ENCODE assay signal across 17 cellular contexts in genomic region chr4:7344650-7345049, GRCh38.
A peak's percentile ranks its signal among the peaks of the same experiment; 100 is the strongest.
DNase-seq lines count a peak whose midpoint lies in the region; ATAC-seq, FAIRE-seq and TF ChIP-seq lines count a peak whose summit lies in the region.
"Had no signal": no experiment of that assay in that cellular context is flagged by ENCODE, and none has a peak within 500 bp of the region (broad histone marks: within the 10 kb centered on the region; RNA-seq: fewer than 3 reads in every experiment).

No MANE protein-coding gene starts in this region.

- no peak overlapping the region for H3K23ac ChIP-seq in neuronal stem cell (ENCODE audit: low read depth, low read length, poor library complexity)

- H3K4me2 ChIP-seq in astrocyte (ENCODE audit: low read length) (peak overlapping the region; percentile 32), neuronal stem cell (ENCODE audit: insufficient read depth, low read length, poor library complexity, severe bottlenecking) (no peak overlapping the region)
- H3K4me2 ChIP-seq: BLaER1 treated with 17β-estradiol and CSF1 and Interleukin-3, amounts not matched to agents 10 nM and 100 nM had no signal

- H3K27ac ChIP-seq in HUES64 (ENCODE audit: low read depth, low read length) = no peak overlapping the region
- H3K27ac ChIP-seq in astrocyte (ENCODE audit: low read depth, low read length) = no peak overlapping the region
- H3K27ac ChIP-seq in neuronal stem cell (replicated peaks; ENCODE audit: low read length) = no peak overlapping the region
- no peak overlapping the region for H3K27ac ChIP-seq in upper lobe of left lung
- H3K27ac ChIP-seq: BLaER1 treated with 17β-estradiol and CSF1 and Interleukin-3, amounts not matched to agents 10 nM and 100 nM had no signal

- no peak overlapping the region for H3K4ac ChIP-seq in neuronal stem cell (ENCODE audit: low read length)

- no peak overlapping the region for H2BK5ac ChIP-seq in neuronal stem cell (ENCODE audit: low read length)

- H3K18ac ChIP-seq in neuronal stem cell (ENCODE audit: low read length) = no peak overlapping the region

- H4K91ac ChIP-seq in neuronal stem cell (ENCODE audit: low read depth, low read length, poor library complexity) = no peak overlapping the region

- H3K4me1 ChIP-seq in HUES64 (ENCODE audit: insufficient read depth, low read length) (no peaks in the 10 kb centered on the region), astrocyte (ENCODE audit: insufficient read depth, low read length) (peaks cover 18% of the 10 kb centered on the region), neuronal stem cell (ENCODE audit: control insufficient read depth in 2 of 2, insufficient read depth in 1 of 2, low read depth in 1 of 2, low read length in 2 of 2) (peaks cover 0 to 4% of the 10 kb centered on the region in 2 donors), upper lobe of left lung (peaks cover 0 to 7% (median 3%) of the 10 kb centered on the region in 4 donors)
- H3K4me1 ChIP-seq: HAP-1 had no signal

- H3K4me3 ChIP-seq in HUES64 (ENCODE audit: low read length) = no peak overlapping the region
- no peak overlapping the region for H3K4me3 ChIP-seq in astrocyte (ENCODE audit: insufficient read depth, low read depth, low read length)
- H3K4me3 ChIP-seq in neuronal stem cell (ENCODE audit: low read length in 2 of 2) = no peak overlapping the region
- no peak overlapping the region for H3K4me3 ChIP-seq in upper lobe of left lung
- H3K4me3 ChIP-seq: BLaER1 treated with 17β-estradiol and CSF1 and Interleukin-3, amounts not matched to agents 10 nM and 100 nM; HAP-1; K562 had no signal

- TF ChIP-seq EP300 in upper lobe of left lung (IDR thresholded peaks at IDR 0.05) = no peak

- H3K4me1 Mint-ChIP-seq in astrocyte (ENCODE audit: low read depth, unreplicated experiment) = peaks cover 22% of the 10 kb centered on the region

- no peak overlapping the region for H2AK5ac ChIP-seq in neuronal stem cell (ENCODE audit: low read depth, low read length)

- FAIRE-seq in astrocyte (lab: Jason Lieb, UNC) = no peak
- FAIRE-seq: A204.1, GM19239, H1, K562 had no signal

- peaks cover 2% of the 10 kb centered on the region for H3K36me3 Mint-ChIP-seq in astrocyte (ENCODE audit: low read depth, unreplicated experiment)
- H3K36me3 Mint-ChIP-seq: CD8-positive, alpha-beta T cell had no signal

- no peak overlapping the region for H2BK120ac ChIP-seq in neuronal stem cell (ENCODE audit: low read depth, low read length)

- TF ChIP-seq CTCF in astrocyte (IDR thresholded peaks at IDR 0.05; ENCODE audit: insufficient read depth, low read depth, low read length) (no peak), upper lobe of left lung (IDR thresholded peaks at IDR 0.05) (no peak)

- H3K9ac ChIP-seq in HUES64 (ENCODE audit: low read depth, low read length) = peak overlapping the region; percentile 31; the same call in 1 of the 2 replicates
- H3K9ac ChIP-seq in astrocyte (ENCODE audit: low read length) = peak overlapping the region; percentile 31
- no peak overlapping the region for H3K9ac ChIP-seq in neuronal stem cell (ENCODE audit: low read depth, low read length, poor library complexity)
- H3K9ac ChIP-seq: BLaER1 treated with 17β-estradiol and CSF1 and Interleukin-3, amounts not matched to agents 10 nM and 100 nM had no signal

- H3K27me3 ChIP-seq in HUES64 (ENCODE audit: insufficient read depth, low read length) (no peaks in the 10 kb centered on the region), astrocyte (ENCODE audit: insufficient read depth, low read length) (no peaks in the 10 kb centered on the region), neuronal stem cell (ENCODE audit: control insufficient read depth in 3 of 3, insufficient read depth in 3 of 3, low read depth in 1 of 3, low read length in 3 of 3) (no peaks in the 10 kb centered on the region), upper lobe of left lung (no peaks in the 10 kb centered on the region)
- H3K27me3 ChIP-seq: BLaER1 treated with 17β-estradiol and CSF1 and Interleukin-3, amounts not matched to agents 10 nM and 100 nM had no signal

- H2BK12ac ChIP-seq in neuronal stem cell (ENCODE audit: low read length) = no peak overlapping the region

- H3K36me3 ChIP-seq in HUES64 (ENCODE audit: insufficient read depth, low read length) (no peaks in the 10 kb centered on the region), astrocyte (ENCODE audit: insufficient read depth, low read length) (no peaks in the 10 kb centered on the region), neuronal stem cell (replicated peaks in 1 of 2; ENCODE audit: control insufficient read depth in 2 of 2, insufficient read depth in 2 of 2, low read length in 2 of 2) (no peaks in the 10 kb centered on the region), upper lobe of left lung (no peaks in the 10 kb centered on the region)
- H3K36me3 ChIP-seq: BLaER1 treated with 17β-estradiol and CSF1 and Interleukin-3, amounts not matched to agents 10 nM and 100 nM; HAP-1 had no signal

- H3K9me3 ChIP-seq in HUES64 (ENCODE audit: insufficient read depth, low read depth, low read length) (no peaks in the 10 kb centered on the region; the same call in 1 of the 2 replicates), astrocyte (ENCODE audit: insufficient read depth, low read depth, low read length) (no peaks in the 10 kb centered on the region), neuronal stem cell (replicated peaks in 1 of 2; ENCODE audit: control insufficient read depth in 2 of 2, insufficient read depth in 1 of 2, low read depth in 1 of 2, low read length in 2 of 2) (peaks cover 0 to 2% of the 10 kb centered on the region in 2 donors), upper lobe of left lung (peaks cover 0 to 12% (median 0%) of the 10 kb centered on the region in 4 donors)
- H3K9me3 ChIP-seq: HAP-1 had no signal

- no peaks in the 10 kb centered on the region for H3K79me1 ChIP-seq in neuronal stem cell (ENCODE audit: low read depth, low read length)

- H4K20me1 ChIP-seq in astrocyte (ENCODE audit: insufficient read depth, low read length) = peaks cover 3% of the 10 kb centered on the region
- H4K20me1 ChIP-seq: BLaER1 treated with 17β-estradiol and CSF1 and Interleukin-3, amounts not matched to agents 10 nM and 100 nM had no signal

- H2BK15ac ChIP-seq in neuronal stem cell (ENCODE audit: low read length) = peak overlapping the region; percentile 12

- no peak overlapping the region for H4K8ac ChIP-seq in neuronal stem cell (ENCODE audit: low read depth, low read length)

- DNase-seq in astrocyte (ENCODE audit: low read depth) (no peak), neuronal stem cell (ENCODE audit: low spot score) (no peak), RPMI8226 (no peak), upper lobe of left lung (no peak), AG08396 (ENCODE audit: low spot score) (no peak)
- DNase-seq: Calu3; CD8-positive, alpha-beta T cell; DMS79 treated with DMSO at 0.1 percent for 48 hours; GF-D8 had no signal

- peaks cover 13% of the 10 kb centered on the region for H3K9me3 Mint-ChIP-seq in astrocyte (ENCODE audit: unreplicated experiment)

- H3K27me3 Mint-ChIP-seq in astrocyte (ENCODE audit: low read depth, unreplicated experiment) = peaks cover 3% of the 10 kb centered on the region

- H3K79me2 ChIP-seq in astrocyte (ENCODE audit: insufficient read depth, low read length) = no peaks in the 10 kb centered on the region

- no peak overlapping the region for H3K4me3 Mint-ChIP-seq in astrocyte (ENCODE audit: unreplicated experiment)
- H3K4me3 Mint-ChIP-seq: CD8-positive, alpha-beta T cell had no signal

- H2AFZ ChIP-seq in astrocyte (ENCODE audit: low read depth, low read length) (no peak overlapping the region), neuronal stem cell (ENCODE audit: low read length) (no peak overlapping the region)

- 82% methylated on average over 9 of the region's 9 CpGs for WGBS in HUES64
- WGBS in neuronal stem cell (ENCODE audit: extremely low coverage in 2 of 2, insufficient read length in 2 of 2, insufficient replicate concordance in 1 of 2), 2 donors = no CpG with 5 or more reads among the region's 9 CpGs
- 72 to 79% methylated on average over 3 to 9 of the region's 9 CpGs for WGBS in upper lobe of left lung, 2 donors

- H3K14ac ChIP-seq in neuronal stem cell (ENCODE audit: low read length) = no peak overlapping the region

- no peak overlapping the region for H3K27ac Mint-ChIP-seq in astrocyte (ENCODE audit: unreplicated experiment)
- H3K27ac Mint-ChIP-seq: CD8-positive, alpha-beta T cell had no signal

- no peak for TF ChIP-seq POLR2A in upper lobe of left lung (IDR thresholded peaks at IDR 0.05)

- no peak for ATAC-seq in GM19023 (IDR thresholded peaks at IDR 0.05; ENCODE audit: unreplicated experiment)
- ATAC-seq in upper lobe of left lung (ENCODE audit: low FRiP score in 2 of 2) = no peak
- ATAC-seq: CD8-positive, alpha-beta T cell; K562 had no signal
